In genomic region chr10:117535045-117535751, GRCh38 we compare ENCODE assay signal across 14 cellular contexts. TPM values are rescaled to one million over a fixed set of nuclear protein-coding genes. Genes with fewer than 3 reads are reported as not detected.
DNase-seq lines count a peak whose midpoint lies in the region; ATAC-seq and TF ChIP-seq lines count a peak whose summit lies in the region.
"Had no signal": no experiment of that assay in that cellular context is flagged by ENCODE, and none has a peak within 500 bp of the region (broad histone marks: within the 10 kb centered on the region; RNA-seq: fewer than 3 reads in every experiment).

No MANE protein-coding gene starts in this region.

- H3K36me3 ChIP-seq in adipocyte (ENCODE audit: control insufficient read depth, insufficient read depth, low read length, severe bottlenecking) (no peaks in the 10 kb centered on the region), heart right ventricle (no peaks in the 10 kb centered on the region)
- H3K36me3 ChIP-seq: upper lobe of right lung had no signal

- no peaks in the 10 kb centered on the region for H3K9me3 Mint-ChIP-seq in progenitor cell of endocrine pancreas (ENCODE audit: low read depth)

- peaks cover 92% of the 10 kb centered on the region for H3K27me3 Mint-ChIP-seq in progenitor cell of endocrine pancreas

- no peak overlapping the region for H3K27ac Mint-ChIP-seq in progenitor cell of endocrine pancreas

- peak in 3 of 8 donors; percentile 8 to 50 (median 27) for ATAC-seq in heart right ventricle
- ATAC-seq in GM21390 (IDR thresholded peaks at IDR 0.05; ENCODE audit: unreplicated experiment): no peak
- ATAC-seq: upper lobe of right lung had no signal

- no peaks in the 10 kb centered on the region for H3K27me3 ChIP-seq in adipocyte (replicated peaks; ENCODE audit: control insufficient read depth, insufficient read depth, low read length)
- peaks cover 49 to 100% (median 99%) of the 10 kb centered on the region in 7 donors for H3K27me3 ChIP-seq in heart right ventricle

- peak; percentile 7 for DNase-seq in CD1c-positive myeloid dendritic cell (ENCODE audit: extremely low spot score)
- no peak for DNase-seq in adipocyte (ENCODE audit: low read depth)
- DNase-seq in heart right ventricle: no peak
- no peak for DNase-seq in progenitor cell of endocrine pancreas (ENCODE audit: low spot score, unreplicated experiment)
- DNase-seq in superior temporal gyrus (ENCODE audit: extremely low spot score): no peak
- no peak for DNase-seq in NCI-H1105 treated with DMSO at 0.1 percent for 48 hours (lab: John Stamatoyannopoulos, UW)
- DNase-seq in activated CD4-positive, alpha-beta T cell treated with anti-CD3 and anti-CD28 coated beads, Interleukin-2, amount 50 U/mL, for 4 hours: no peak
- DNase-seq: effector memory CD4-positive, alpha-beta T cell; IMR-90; NCI-H510A; stimulated activated CD4-positive, alpha-beta T cell treated with anti-CD3 and anti-CD28 coated beads, Interleukin-2, amount 100 ng/mL, for 48 hours; T-helper 2 cell; upper lobe of right lung had no signal

- no peaks in the 10 kb centered on the region for H3K9me3 ChIP-seq in adipocyte (ENCODE audit: control insufficient read depth, low read length)
- H3K9me3 ChIP-seq in heart right ventricle: no peaks in the 10 kb centered on the region
- H3K9me3 ChIP-seq: upper lobe of right lung had no signal

- TF ChIP-seq CTCF in heart right ventricle (IDR thresholded peaks at IDR 0.05) (no peak), progenitor cell of endocrine pancreas (IDR thresholded peaks at IDR 0.05; ENCODE audit: unreplicated experiment) (no peak)

- peak overlapping the region; percentile 82 for H3K9ac ChIP-seq in adipocyte (ENCODE audit: low read length)

- H3K4me3 Mint-ChIP-seq in progenitor cell of endocrine pancreas (ENCODE audit: low read depth): peak overlapping the region; percentile 60

- intact Hi-C loops in heart right ventricle (cut with DNase I): loop anchor here in 8 of 10 donors (5.0 to 10.0 kb wide), 4 partner anchors 570 to 710 kb away; no protein-coding TSS in a partner anchor

- H3K36me3 Mint-ChIP-seq in progenitor cell of endocrine pancreas (ENCODE audit: insufficient read depth): no peaks in the 10 kb centered on the region

- peak overlapping the region; percentile 79 for H3K4me3 ChIP-seq in adipocyte (ENCODE audit: low read length)
- H3K4me3 ChIP-seq in heart right ventricle: peak overlapping the region in 9 of 10 donors; percentile 12 to 45 (median 39)
- H3K4me3 ChIP-seq: upper lobe of right lung had no signal

- no peak overlapping the region for H3K27ac ChIP-seq in heart right ventricle
- H3K27ac ChIP-seq: upper lobe of right lung had no signal

- H3K4me1 ChIP-seq in adipocyte (ENCODE audit: control insufficient read depth, insufficient read depth, low read length) (peaks cover 28% of the 10 kb centered on the region), heart right ventricle (peaks cover 4 to 37% (median 21%) of the 10 kb centered on the region in 9 donors)

- 2% methylated on average over 62 of the region's 62 CpGs for WGBS in heart right ventricle, 2 donors

- H3K4me1 Mint-ChIP-seq in progenitor cell of endocrine pancreas (ENCODE audit: low read depth): peaks cover 5% of the 10 kb centered on the region

RNA-seq across cellular contexts. Expression of gene EMX2, which starts 7.3 kb away (rescaled TPM):
- total RNA-seq in heart right ventricle: under 1 TPM in 3 of 10 donors, not detected in 7; 0.15 to 0.17 (median 0.15) TPM
- under 1 TPM; 0.13 to 0.59 TPM for polyA plus RNA-seq in heart right ventricle
- 0.89 TPM in 1 of 2 replicates, not detected in the other for total RNA-seq in progenitor cell of endocrine pancreas
- total RNA-seq: IMR-90, upper lobe of right lung had no signal
- polyA plus RNA-seq: IMR-90 had no signal
